34 cellular contexts compared by ENCODE assay signal in the genomic region with DNA sequence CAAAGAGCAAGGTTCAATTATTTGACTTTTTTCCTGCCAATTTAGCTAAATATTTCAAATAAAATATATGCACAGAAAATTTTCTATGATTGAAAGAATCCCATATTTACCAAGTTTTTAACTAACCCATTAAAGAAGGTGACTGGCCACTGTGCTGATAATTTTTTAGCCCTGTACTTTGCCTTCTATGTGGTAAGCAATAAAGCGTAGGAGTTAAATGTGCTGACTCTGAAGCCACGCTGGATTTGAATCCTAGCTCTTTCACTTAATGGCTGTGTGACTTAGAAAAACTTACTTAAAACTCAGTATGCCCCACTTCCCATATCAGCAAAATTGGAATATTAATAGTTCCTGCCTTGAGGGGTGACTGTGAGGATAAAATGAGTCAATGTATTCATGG.
"Had no signal": no experiment of that assay in that cellular context is flagged by ENCODE, and none has a peak within 500 bp of the region (broad histone marks: within the 10 kb centered on the region; RNA-seq: fewer than 3 reads in every experiment).

No MANE protein-coding gene starts in this region.

- H3K4me3 ChIP-seq: adrenal gland, ascending aorta, body of pancreas, breast epithelium, cardiac muscle cell had no signal

- DNase-seq: activated effector memory CD4-positive, alpha-beta T cell treated with anti-CD3 and anti-CD28 coated beads, Interleukin-2, amount 50 U/mL, for 16 hours; activated effector memory CD4-positive, alpha-beta T cell treated with Interleukin-2 at 50 U/mL for 16 hours; activated gamma-delta T cell; activated gamma-delta T cell treated with Interleukin-2 at 50 U/mL for 16 hours; activated naive CD4-positive, alpha-beta T cell; activated naive CD4-positive, alpha-beta T cell treated with anti-CD3 and anti-CD28 coated beads for 36 hours; activated naive CD4-positive, alpha-beta T cell treated with anti-CD3 and anti-CD28 coated beads, Interleukin-2, amount 10 ng/mL, durations not matched to agents 7 days and 5 days; activated naive CD4-positive, alpha-beta T cell treated with anti-CD3 and anti-CD28 coated beads, Interleukin-2, amount 50 U/mL, for 16 hours; activated naive CD4-positive, alpha-beta T cell treated with Interleukin-2 at 50 U/mL for 16 hours; activated naive CD8-positive, alpha-beta T cell treated with anti-CD3 and anti-CD28 coated beads for 36 hours; activated naive CD8-positive, alpha-beta T cell treated with anti-CD3 and anti-CD28 coated beads, Interleukin-2, amount 10 ng/mL, durations not matched to agents 7 days and 5 days; activated naive CD8-positive, alpha-beta T cell treated with anti-CD3 and anti-CD28 coated beads, Interleukin-2, amount 50 U/mL, for 24 hours; activated T-cell treated with anti-CD3 and anti-CD28 coated beads, Interleukin-2, amount 50 U/mL, for 1 hour; activated T-cell treated with anti-CD3 and anti-CD28 coated beads, Interleukin-2, amount 50 U/mL, for 24 hours; activated T-cell treated with anti-CD3 and anti-CD28 coated beads, Interleukin-2, amount 50 U/mL, for 4 hours; activated T-cell treated with anti-CD3 and anti-CD28 coated beads, Interleukin-2, amount 50 U/mL, for 48 hours; activated T-cell treated with anti-CD3 and anti-CD28 coated beads, Interleukin-2, amount 50 U/mL, for 72 hours; adrenal gland; amniotic stem cell; amygdala; anterior cingulate cortex; aorta; body of pancreas; brain microvascular endothelial cell; caudate nucleus; central memory CD4-positive, alpha-beta T cell; cerebellar nuclear complex had no signal

- H3K36me3 ChIP-seq: adrenal gland, ascending aorta, brain microvascular endothelial cell, breast epithelium, cardiac muscle cell had no signal

- ATAC-seq: activated naive CD4-positive, alpha-beta T cell treated with anti-CD3 and anti-CD28 coated beads, Interleukin-2, amount 50 U/mL, for 72 hours; activated naive CD8-positive, alpha-beta T cell treated with anti-CD3 and anti-CD28 coated beads, Interleukin-2, amount 50 U/mL, for 24 hours; activated T-cell treated with anti-CD3 and anti-CD28 coated beads, Interleukin-2, amount 50 U/mL, for 4 hours; activated T-cell treated with anti-CD3 and anti-CD28 coated beads, Interleukin-2, amount 50 U/mL, for 72 hours; activated T-helper 17 cell treated with anti-CD3 and anti-CD28 coated beads, Interleukin-2, amount 50 U/mL, for 72 hours; body of pancreas had no signal

- H3K4me1 ChIP-seq: adrenal gland, ascending aorta, body of pancreas, breast epithelium had no signal

- H3K9me3 ChIP-seq: adrenal gland, ascending aorta, body of pancreas, breast epithelium had no signal

- FAIRE-seq: astrocyte, bronchial epithelial cell had no signal

- H3K27ac ChIP-seq: adrenal gland, ascending aorta, body of pancreas, brain microvascular endothelial cell, breast epithelium, cardiac muscle cell had no signal

- H3K27me3 ChIP-seq: adrenal gland, ascending aorta, body of pancreas, brain microvascular endothelial cell, breast epithelium had no signal
